In the genomic region with DNA sequence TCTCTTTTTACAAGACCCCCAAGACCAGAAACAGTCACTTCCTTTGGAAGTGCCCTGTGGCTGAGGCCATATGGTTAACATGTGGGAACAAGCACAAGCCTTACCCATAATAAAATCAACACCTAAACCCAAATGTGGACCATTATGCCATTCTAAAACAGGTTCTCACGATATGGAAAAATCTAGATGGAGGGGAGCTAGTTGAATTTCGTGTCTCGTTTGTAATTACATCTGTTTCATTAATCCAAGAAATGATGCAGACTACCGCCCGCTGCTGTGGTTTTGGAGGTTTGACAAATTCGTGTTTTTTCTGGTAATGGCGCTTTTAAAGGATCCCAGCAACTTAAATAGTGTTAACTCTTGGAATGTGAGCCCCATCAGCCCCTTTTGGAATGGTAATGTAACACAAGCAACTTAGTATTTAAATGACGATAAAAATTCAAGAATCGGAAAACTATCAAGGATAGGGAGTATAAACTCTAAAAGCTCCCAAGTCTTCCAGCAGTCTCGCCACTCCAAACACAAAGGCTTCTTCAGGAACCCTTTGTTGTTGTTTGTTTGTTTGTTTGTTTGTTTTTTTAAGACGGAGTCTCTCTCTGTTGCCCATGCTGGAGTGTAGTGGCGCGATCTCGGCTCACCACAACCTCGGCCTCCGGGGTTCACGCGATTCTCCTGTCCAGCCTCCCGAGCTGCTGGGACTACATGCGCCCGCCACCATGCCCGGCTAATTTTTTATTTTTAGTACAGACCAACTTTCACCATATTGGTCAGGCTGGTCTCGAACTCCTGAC, we compare ENCODE assay signal across 8 cellular contexts. TPM values are rescaled to one million over a fixed set of nuclear protein-coding genes. Genes with fewer than 3 reads are reported as not detected.
DNase-seq lines count a peak whose midpoint lies in the region; ATAC-seq and TF ChIP-seq lines count a peak whose summit lies in the region.

No MANE protein-coding gene starts in this region.

- H3K4me1 Mint-ChIP-seq in activated naive CD8-positive, alpha-beta T cell treated with anti-CD3 and anti-CD28 coated beads, Interleukin-2, amount 10 ng/mL, durations not matched to agents 7 days and 5 days = peaks cover 41% of the 10 kb centered on the region

- H3K4me1 ChIP-seq in DND-41 (ENCODE audit: insufficient read depth, low read length) (peaks cover 59% of the 10 kb centered on the region), Karpas-422 (ENCODE audit: low read length) (peaks cover 41% of the 10 kb centered on the region), iPS DF 6.9 (ENCODE audit: control insufficient read depth, insufficient read depth, low read length) (no peaks in the 10 kb centered on the region), smooth muscle cell (ENCODE audit: low read depth) (peaks cover 24% of the 10 kb centered on the region)

- peaks cover 31% of the 10 kb centered on the region for H3K36me3 Mint-ChIP-seq in activated naive CD8-positive, alpha-beta T cell treated with anti-CD3 and anti-CD28 coated beads, Interleukin-2, amount 10 ng/mL, durations not matched to agents 7 days and 5 days

- WGBS in iPS DF 6.9 (ENCODE audit: insufficient coverage, insufficient read length) = no CpG with 5 or more reads among the region's 23 CpGs
- WGBS in smooth muscle cell (ENCODE audit: low lambda C conversion rate) = 1% methylated on average over 23 of the region's 23 CpGs

- no peaks in the 10 kb centered on the region for H3F3A ChIP-seq in smooth muscle cell (ENCODE audit: low read depth)

- POLR2A ChIA-PET in activated naive CD8-positive, alpha-beta T cell treated with anti-CD3 and anti-CD28 coated beads, Interleukin-2, amount 10 ng/mL, durations not matched to agents 7 days and 5 days (lab: Charles Lee) = interaction anchor here (0.6 to 6.7 kb wide), 21 partner anchors 10 to 257 kb away, joined by 3 to 86 read pairs (median 6); a partner anchor contains a TSS

- peak overlapping the region; percentile 75 for H3K4me2 ChIP-seq in DND-41 (ENCODE audit: insufficient read depth, low read length)
- H3K4me2 ChIP-seq in Karpas-422 (ENCODE audit: low read depth, low read length, poor library complexity, severe bottlenecking) = peak overlapping the region; percentile 85
- peak overlapping the region; percentile 86 for H3K4me2 ChIP-seq in smooth muscle cell

- no peaks in the 10 kb centered on the region for H3K27me3 ChIP-seq in DND-41 (ENCODE audit: insufficient read depth, low read length, poor library complexity)
- no peaks in the 10 kb centered on the region for H3K27me3 ChIP-seq in Karpas-422 (ENCODE audit: low read length)
- H3K27me3 ChIP-seq in iPS DF 6.9 (ENCODE audit: control insufficient read depth, insufficient read depth, low read length) = no peaks in the 10 kb centered on the region
- H3K27me3 ChIP-seq in smooth muscle cell (ENCODE audit: low read depth) = no peaks in the 10 kb centered on the region

- H3K9ac ChIP-seq in DND-41 (ENCODE audit: low read depth, low read length) = peak overlapping the region; percentile 98
- H3K9ac ChIP-seq in Karpas-422 (ENCODE audit: low read length) = peak overlapping the region; percentile 100
- H3K9ac ChIP-seq in smooth muscle cell (ENCODE audit: low read depth) = peak overlapping the region; percentile 91

- ATAC-seq in DND-41 (ENCODE audit: insufficient read depth, low read depth) = no peak
- no peak for ATAC-seq in activated naive CD8-positive, alpha-beta T cell treated with anti-CD3 and anti-CD28 coated beads, Interleukin-2, amount 10 ng/mL, durations not matched to agents 7 days and 5 days (ENCODE audit: low read depth)
- no peak for ATAC-seq in GM19395 (IDR thresholded peaks at IDR 0.05; ENCODE audit: unreplicated experiment)

- peak overlapping the region; percentile 98 for H3K27ac Mint-ChIP-seq in activated naive CD8-positive, alpha-beta T cell treated with anti-CD3 and anti-CD28 coated beads, Interleukin-2, amount 10 ng/mL, durations not matched to agents 7 days and 5 days

- H3K4me3 Mint-ChIP-seq in activated naive CD8-positive, alpha-beta T cell treated with anti-CD3 and anti-CD28 coated beads, Interleukin-2, amount 10 ng/mL, durations not matched to agents 7 days and 5 days = peak overlapping the region; percentile 92

- H3K27me3 Mint-ChIP-seq in activated naive CD8-positive, alpha-beta T cell treated with anti-CD3 and anti-CD28 coated beads, Interleukin-2, amount 10 ng/mL, durations not matched to agents 7 days and 5 days = no peaks in the 10 kb centered on the region

- DNase-seq in DND-41 (peak; percentile 29), Karpas-422 (peak; percentile 69), iPS DF 6.9 (ENCODE audit: low read depth, low spot score) (no peak), smooth muscle cell (lab: John Stamatoyannopoulos, UW; ENCODE audit: unreplicated experiment) (no peak), amniotic stem cell (lab: John Stamatoyannopoulos, UW) (no peak), NCI-H345 treated with DMSO at 0.1 percent for 48 hours (lab: John Stamatoyannopoulos, UW; ENCODE audit: unreplicated experiment) (no peak)
- no peak for DNase-seq in activated naive CD8-positive, alpha-beta T cell treated with anti-CD3 and anti-CD28 coated beads, Interleukin-2, amount 10 ng/mL, durations not matched to agents 7 days and 5 days

- TF ChIP-seq CTCF in DND-41 (IDR thresholded peaks at IDR 0.05; ENCODE audit: borderline replicate concordance, extremely low read depth, low read length, poor library complexity, severe bottlenecking) = no peak
- no peak for TF ChIP-seq CTCF in smooth muscle cell (IDR thresholded peaks at IDR 0.05; ENCODE audit: borderline replicate concordance, insufficient read depth, poor library complexity, severe bottlenecking)

- no peaks in the 10 kb centered on the region for H3K9me3 Mint-ChIP-seq in activated naive CD8-positive, alpha-beta T cell treated with anti-CD3 and anti-CD28 coated beads, Interleukin-2, amount 10 ng/mL, durations not matched to agents 7 days and 5 days

- no peaks in the 10 kb centered on the region for H3K9me3 ChIP-seq in DND-41 (ENCODE audit: insufficient read depth, low read length, severe bottlenecking)
- no peaks in the 10 kb centered on the region for H3K9me3 ChIP-seq in Karpas-422 (ENCODE audit: low read length)
- no peaks in the 10 kb centered on the region for H3K9me3 ChIP-seq in iPS DF 6.9 (ENCODE audit: control insufficient read depth, insufficient read depth, low read length)
- no peaks in the 10 kb centered on the region for H3K9me3 ChIP-seq in smooth muscle cell (replicated peaks; ENCODE audit: low read depth)

- peaks cover 50% of the 10 kb centered on the region for H3K36me3 ChIP-seq in DND-41 (ENCODE audit: insufficient read depth, low read length)
- H3K36me3 ChIP-seq in Karpas-422 (ENCODE audit: insufficient read depth, low read length) = peaks cover 33% of the 10 kb centered on the region
- no peaks in the 10 kb centered on the region; the same call in 1 of the 2 replicates for H3K36me3 ChIP-seq in iPS DF 6.9 (ENCODE audit: control insufficient read depth, insufficient read depth, low read length)
- no peaks in the 10 kb centered on the region for H3K36me3 ChIP-seq in smooth muscle cell (ENCODE audit: low read depth)

- H2AFZ ChIP-seq in DND-41 (ENCODE audit: low read depth, low read length) (0 out of 2 replicates have a peak overlapping the region, but pooled peaks have one; percentile 73), Karpas-422 (ENCODE audit: low read length) (no peak overlapping the region), smooth muscle cell (ENCODE audit: low read depth) (no peak overlapping the region)

- H3K9me2 ChIP-seq in Karpas-422 (replicated peaks; ENCODE audit: insufficient read depth, low read length) = no peaks in the 10 kb centered on the region

- H4K20me1 ChIP-seq in DND-41 (ENCODE audit: insufficient read depth, low read length) = peaks cover 49% of the 10 kb centered on the region
- peaks cover 47% of the 10 kb centered on the region for H4K20me1 ChIP-seq in Karpas-422 (ENCODE audit: insufficient read depth, low read depth, low read length)
- H4K20me1 ChIP-seq in smooth muscle cell (ENCODE audit: low read depth) = peaks cover 56% of the 10 kb centered on the region

- H3K79me2 ChIP-seq in DND-41 (ENCODE audit: insufficient read depth, low read length) (peaks cover 82% of the 10 kb centered on the region), Karpas-422 (ENCODE audit: low read length) (peaks cover 84% of the 10 kb centered on the region), smooth muscle cell (ENCODE audit: low read depth) (peaks cover 76% of the 10 kb centered on the region)

- H3K27ac ChIP-seq in DND-41 (ENCODE audit: low read length) (peak overlapping the region; percentile 97), Karpas-422 (ENCODE audit: low read length) (peak overlapping the region; percentile 69), iPS DF 6.9 (ENCODE audit: low read length) (no peak overlapping the region), smooth muscle cell (ENCODE audit: low read depth) (peak overlapping the region; percentile 90)

- peak overlapping the region; percentile 50 to 67 for H3K4me3 ChIP-seq in DND-41 (ENCODE audit: low read depth in 1 of 2, low read length in 2 of 2)
- peak overlapping the region; percentile 86 for H3K4me3 ChIP-seq in Karpas-422 (ENCODE audit: low read length)
- peak overlapping the region; percentile 84 for H3K4me3 ChIP-seq in iPS DF 6.9 (ENCODE audit: low read length)
- H3K4me3 ChIP-seq in smooth muscle cell = peak overlapping the region; percentile 96

RNA-seq across cellular contexts. Expression of a gene that starts 1.1 kb away (rescaled TPM):
- 276 and 277 TPM in 2 replicates for total RNA-seq in Karpas-422 (2014; rRNA removed; shearing (Covaris generic); ENCODE audit: low replicate concordance)
- 100 to 1,000 TPM; 309 to 312 TPM for total RNA-seq in activated naive CD8-positive, alpha-beta T cell treated with anti-CD3 and anti-CD28 coated beads, Interleukin-2, amount 10 ng/mL, durations not matched to agents 7 days and 5 days
- 181 and 185 TPM in 2 replicates for total RNA-seq in smooth muscle cell
- polyA plus RNA-seq in smooth muscle cell = 198 and 229 TPM in 2 replicates

RNA-seq across cellular contexts. Expression of a gene that starts 21.7 kb away (rescaled TPM):
- total RNA-seq in Karpas-422 (2014; rRNA removed; shearing (Covaris generic); ENCODE audit: low replicate concordance) = 23.1 and 29.9 TPM in 2 replicates
- total RNA-seq in activated naive CD8-positive, alpha-beta T cell treated with anti-CD3 and anti-CD28 coated beads, Interleukin-2, amount 10 ng/mL, durations not matched to agents 7 days and 5 days = 10 to 100 TPM; 52.1 to 59.0 TPM
- total RNA-seq in smooth muscle cell = 10.2 and 19.3 TPM in 2 replicates
- polyA plus RNA-seq in smooth muscle cell = 47.3 and 60.0 TPM in 2 replicates

Comparison
In these comparisons a context has a peak if more than half of its experiments do, and no peak if none do; other contexts are left out.
1. DNase-seq: peak in DND-41 (single experiment) and Karpas-422 (single experiment); none in activated naive CD8-positive, alpha-beta T cell treated with anti-CD3 and anti-CD28 coated beads, Interleukin-2, amount 10 ng/mL, durations not matched to agents 7 days and 5 days (single experiment), iPS DF 6.9 (single experiment), smooth muscle cell (single experiment), amniotic stem cell (single experiment) and NCI-H345 treated with DMSO at 0.1 percent for 48 hours (single experiment).
2. Peak in every context shown above with its lines, with median percentiles within 50 percentile points of each other: H3K4me2 ChIP-seq, H3K4me3 ChIP-seq and H3K9ac ChIP-seq.